Comparison of ENCODE assay signal across 8 cellular contexts in genomic region chr19:44657211-44657921, GRCh38. TPM values are rescaled to one million over a fixed set of nuclear protein-coding genes. Genes with fewer than 3 reads are reported as not detected.
DNase-seq lines count a peak whose midpoint lies in the region; ATAC-seq lines count a peak whose summit lies in the region.

No MANE protein-coding gene starts in this region.

- ATAC-seq in right cardiac atrium (peak; percentile 64 to 73), GM18519 (IDR thresholded peaks at IDR 0.05; ENCODE audit: low FRiP score, unreplicated experiment) (no peak)

- H3K9me3 ChIP-seq in adipocyte (ENCODE audit: control insufficient read depth, low read length) (no peaks in the 10 kb centered on the region), right cardiac atrium (ENCODE audit: control insufficient read depth, low read length) (no peaks in the 10 kb centered on the region)

- H3K4me1 ChIP-seq in adipocyte (ENCODE audit: control insufficient read depth, insufficient read depth, low read length) (peaks cover 3% of the 10 kb centered on the region), right cardiac atrium (ENCODE audit: control insufficient read depth, insufficient read depth, low read length) (peaks cover 2% of the 10 kb centered on the region)

- no peaks in the 10 kb centered on the region for H3K27me3 ChIP-seq in adipocyte (replicated peaks; ENCODE audit: control insufficient read depth, insufficient read depth, low read length)
- no peaks in the 10 kb centered on the region for H3K27me3 ChIP-seq in right cardiac atrium (ENCODE audit: control insufficient read depth, insufficient read depth)

- DNase-seq in DMS53 (lab: John Stamatoyannopoulos, UW) (peak; percentile 68), HuH-7 (ENCODE audit: low spot score) (peak; percentile 76), T follicular helper cell (ENCODE audit: low read depth) (peak; percentile 44), adipocyte (ENCODE audit: low read depth) (peak; percentile 86), right cardiac atrium (peak; percentile 75 to 89 (median 89)), GOT3 (lab: John Stamatoyannopoulos, UW) (no peak)
- DNase-seq in stimulated activated CD4-positive, alpha-beta T cell treated with anti-CD3 and anti-CD28 coated beads, Interleukin-12 subunit alpha, Interleukin-12 subunit beta, amount 100 ng/mL, for 48 hours (ENCODE audit: low read depth in 2 of 3, low spot score in 1 of 3), result peak; percentile 52 to 66 (median 53)

- H3K4me3 ChIP-seq in adipocyte (ENCODE audit: low read length) (no peak overlapping the region), right cardiac atrium (ENCODE audit: low read length) (no peak overlapping the region)

- WGBS in right cardiac atrium, result 38% methylated on average over 25 of the region's 25 CpGs

- no peak overlapping the region for H3K27ac ChIP-seq in right cardiac atrium (ENCODE audit: low read length)

- no peak overlapping the region for H3K9ac ChIP-seq in adipocyte (ENCODE audit: low read length)

- intact Hi-C loops in right cardiac atrium (cut with DNase I), result loop anchor here (2.0 to 5.0 kb wide), 3 partner anchors 80 to 87 kb away; no protein-coding TSS in a partner anchor

- peaks cover 73% of the 10 kb centered on the region for H3K36me3 ChIP-seq in adipocyte (ENCODE audit: control insufficient read depth, insufficient read depth, low read length, severe bottlenecking)

RNA-seq across cellular contexts. Expression of gene PVR, which starts 13.7 kb away (rescaled TPM):
- total RNA-seq in right cardiac atrium, result 10 to 100 TPM; 25.0 to 44.8 (median 33.9) TPM
- polyA plus RNA-seq in right cardiac atrium, result 27.3 TPM

RNA-seq across cellular contexts. Expression of gene CEACAM19, which starts 13.9 kb away (rescaled TPM):
- total RNA-seq in right cardiac atrium, result 1 to 10 TPM; 1.8 to 6.1 (median 2.3) TPM
- 4.4 TPM for polyA plus RNA-seq in right cardiac atrium

RNA-seq across cellular contexts. Expression of gene CEACAM16, which starts 41.6 kb away (rescaled TPM):
- total RNA-seq in right cardiac atrium, result not detected
- not detected for polyA plus RNA-seq in right cardiac atrium

RNA-seq across cellular contexts. Expression of gene IGSF23, which starts 44.0 kb away (rescaled TPM):
- total RNA-seq in right cardiac atrium, result not detected
- polyA plus RNA-seq in right cardiac atrium, result not detected
